1 cellular context compared by ENCODE assay signal in the genomic region with DNA sequence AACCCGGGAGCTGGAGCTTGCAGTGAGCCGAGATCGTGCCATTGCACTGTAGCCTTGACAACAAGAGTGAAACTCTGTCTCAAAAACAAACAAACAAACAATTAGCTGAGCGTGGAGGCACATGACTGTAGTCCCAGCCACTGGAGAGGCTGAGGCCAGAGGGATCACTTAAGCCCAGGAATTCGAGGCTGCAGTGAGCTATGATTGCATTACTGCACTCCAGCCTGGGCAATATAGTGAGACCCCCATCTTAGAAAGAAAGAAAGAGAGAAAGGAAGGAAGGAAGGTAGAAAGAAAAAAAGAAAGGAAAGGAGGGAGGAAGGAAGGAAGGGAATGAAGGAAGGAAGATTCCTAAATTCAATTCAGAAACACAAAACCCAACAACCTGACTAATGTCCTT.
TF ChIP-seq lines count a peak whose summit lies in the region.

No MANE protein-coding gene starts in this region.

TF ChIP-seq in K562, 482 proteins besides CTCF, POLR2A, EP300 and RAD21:
- peak; percentile 83 for TF ChIP-seq ZNF121 (CRISPR knock-in tag; conservative IDR thresholded peaks at IDR 0.05)
- peak; percentile 23; the same call in 1 of the 2 replicates for TF ChIP-seq ZNF512 (tag; IDR thresholded peaks at IDR 0.05)
- peak; percentile 42; the same call in 1 of the 2 replicates for TF ChIP-seq BCOR (IDR thresholded peaks at IDR 0.05)
- peak; percentile 86 for TF ChIP-seq FOXJ2 (tag; IDR thresholded peaks at IDR 0.05)
- TF ChIP-seq, protein P1, sequence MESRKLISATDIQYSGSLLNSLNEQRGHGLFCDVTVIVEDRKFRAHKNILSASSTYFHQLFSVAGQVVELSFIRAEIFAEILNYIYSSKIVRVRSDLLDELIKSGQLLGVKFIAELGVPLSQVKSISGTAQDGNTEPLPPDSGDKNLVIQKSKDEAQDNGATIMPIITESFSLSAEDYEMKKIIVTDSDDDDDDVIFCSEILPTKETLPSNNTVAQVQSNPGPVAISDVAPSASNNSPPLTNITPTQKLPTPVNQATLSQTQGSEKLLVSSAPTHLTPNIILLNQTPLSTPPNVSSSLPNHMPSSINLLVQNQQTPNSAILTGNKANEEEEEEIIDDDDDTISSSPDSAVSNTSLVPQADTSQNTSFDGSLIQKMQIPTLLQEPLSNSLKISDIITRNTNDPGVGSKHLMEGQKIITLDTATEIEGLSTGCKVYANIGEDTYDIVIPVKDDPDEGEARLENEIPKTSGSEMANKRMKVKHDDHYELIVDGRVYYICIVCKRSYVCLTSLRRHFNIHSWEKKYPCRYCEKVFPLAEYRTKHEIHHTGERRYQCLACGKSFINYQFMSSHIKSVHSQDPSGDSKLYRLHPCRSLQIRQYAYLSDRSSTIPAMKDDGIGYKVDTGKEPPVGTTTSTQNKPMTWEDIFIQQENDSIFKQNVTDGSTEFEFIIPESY (CRISPR knock-in tag; IDR thresholded peaks at IDR 0.05): peak; percentile 15; the same call in 1 of the 2 replicates
- no peak for TF ChIP-seq CBX8 (IDR thresholded peaks at IDR 0.05; ENCODE audit: borderline replicate concordance, extremely low read depth, low read depth, low read length, poor library complexity, severe bottlenecking)
